In genomic region chr11:11407065-11407737, GRCh38 we compare ENCODE assay signal across 10 cellular contexts. TPM values are rescaled to one million over a fixed set of nuclear protein-coding genes. Genes with fewer than 3 reads are reported as not detected.
DNase-seq lines count a peak whose midpoint lies in the region; ATAC-seq and TF ChIP-seq lines count a peak whose summit lies in the region.
"Had no signal": no experiment of that assay in that cellular context is flagged by ENCODE, and none has a peak within 500 bp of the region (broad histone marks: within the 10 kb centered on the region; RNA-seq: fewer than 3 reads in every experiment).

No MANE protein-coding gene starts in this region.

- H3K27ac ChIP-seq in hepatocyte (no peak overlapping the region), transverse colon (peak overlapping the region; percentile 74 to 82 (median 77))

- no peaks in the 10 kb centered on the region for H3K4me1 Mint-ChIP-seq in activated CD8-positive, alpha-beta memory T cell treated with anti-CD3 and anti-CD28 coated beads, Interleukin-2, amount 10 ng/mL, durations not matched to agents 7 days and 5 days

- ATAC-seq in HG02571 (IDR thresholded peaks at IDR 0.05; ENCODE audit: unreplicated experiment) (no peak), GM18517 (IDR thresholded peaks at IDR 0.05; ENCODE audit: unreplicated experiment) (no peak)
- ATAC-seq in activated CD8-positive, alpha-beta memory T cell treated with anti-CD3 and anti-CD28 coated beads, Interleukin-2, amount 10 ng/mL, durations not matched to agents 7 days and 5 days: no peak

- H3K9me3 Mint-ChIP-seq in activated CD8-positive, alpha-beta memory T cell treated with anti-CD3 and anti-CD28 coated beads, Interleukin-2, amount 10 ng/mL, durations not matched to agents 7 days and 5 days (ENCODE audit: low read depth): no peaks in the 10 kb centered on the region

- no peaks in the 10 kb centered on the region for H3K79me2 ChIP-seq in hepatocyte

- TF ChIP-seq CTCF in hepatocyte (IDR thresholded peaks at IDR 0.05; ENCODE audit: poor library complexity) (peak; percentile 5), transverse colon (IDR thresholded peaks at IDR 0.05) (peak in 1 of 5 experiments; percentile 17)

- no peaks in the 10 kb centered on the region for H3K36me3 Mint-ChIP-seq in activated CD8-positive, alpha-beta memory T cell treated with anti-CD3 and anti-CD28 coated beads, Interleukin-2, amount 10 ng/mL, durations not matched to agents 7 days and 5 days

- in situ Hi-C loops in transverse colon (cut with MboI; ENCODE audit: low pct_ligation_motif_present in 1 of 4, low pct_unique_long_range_greater_than_20kb in 1 of 4, low sequenced_read_pairs in 3 of 4): no loop called here

- CTCF ChIA-PET in activated CD8-positive, alpha-beta memory T cell treated with anti-CD3 and anti-CD28 coated beads, Interleukin-2, amount 10 ng/mL, durations not matched to agents 7 days and 5 days (lab: Charles Lee): no interaction called here

- DNase-seq in NCI-H187 (lab: John Stamatoyannopoulos, UW) (peak; percentile 90 to 95), SK-N-DZ (ENCODE audit: low spot score) (peak; percentile 78), hepatocyte (ENCODE audit: low spot score) (no peak), transverse colon (peak; percentile 53)
- no peak for DNase-seq in activated CD8-positive, alpha-beta memory T cell treated with anti-CD3 and anti-CD28 coated beads, Interleukin-2, amount 10 ng/mL, durations not matched to agents 7 days and 5 days
- DNase-seq: mammary epithelial cell, Peyer's patch, small intestine had no signal

- TF ChIP-seq EP300 in transverse colon (IDR thresholded peaks at IDR 0.05; ENCODE audit: low read depth): peak; percentile 88

- H3K9me2 ChIP-seq in hepatocyte (replicated peaks; ENCODE audit: insufficient read depth): no peaks in the 10 kb centered on the region

- H4K20me1 ChIP-seq in hepatocyte (ENCODE audit: insufficient read depth, poor library complexity, severe bottlenecking): no peaks in the 10 kb centered on the region

- H3K4me3 ChIP-seq in hepatocyte (no peak overlapping the region), transverse colon (no peak overlapping the region)
- H3K4me3 ChIP-seq: Peyer's patch had no signal

- H3K4me1 ChIP-seq in hepatocyte (ENCODE audit: insufficient read depth): peaks cover 16% of the 10 kb centered on the region
- H3K4me1 ChIP-seq in transverse colon: peaks cover 29 to 56% (median 33%) of the 10 kb centered on the region in 4 donors

- H3K27me3 Mint-ChIP-seq in activated CD8-positive, alpha-beta memory T cell treated with anti-CD3 and anti-CD28 coated beads, Interleukin-2, amount 10 ng/mL, durations not matched to agents 7 days and 5 days: peaks cover 13% of the 10 kb centered on the region

- H3K27me3 ChIP-seq in hepatocyte (no peaks in the 10 kb centered on the region), transverse colon (no peaks in the 10 kb centered on the region)
- H3K27me3 ChIP-seq: Peyer's patch had no signal

- H3K36me3 ChIP-seq in hepatocyte (replicated peaks; ENCODE audit: insufficient read depth, low read depth) (no peaks in the 10 kb centered on the region), transverse colon (no peaks in the 10 kb centered on the region)
- H3K36me3 ChIP-seq: Peyer's patch had no signal

- H2AFZ ChIP-seq in hepatocyte: no peak overlapping the region

- H3K4me3 Mint-ChIP-seq in activated CD8-positive, alpha-beta memory T cell treated with anti-CD3 and anti-CD28 coated beads, Interleukin-2, amount 10 ng/mL, durations not matched to agents 7 days and 5 days: no peak overlapping the region

- no peak for TF ChIP-seq POLR2A in transverse colon (IDR thresholded peaks at IDR 0.05)

- intact Hi-C loops in transverse colon (cut with DNase I; ENCODE audit: low total_unique reads): no loop called here

- 53% methylated on average over 9 of the region's 9 CpGs for WGBS in hepatocyte (ENCODE audit: low lambda C conversion rate, missing lambda C conversion rate)
- 60% methylated on average over 9 of the region's 9 CpGs; no CpG with 5 or more reads in 1 of the 2 donors for WGBS in transverse colon (ENCODE audit: low coverage in 1 of 2), 2 donors

- H3K27ac Mint-ChIP-seq in activated CD8-positive, alpha-beta memory T cell treated with anti-CD3 and anti-CD28 coated beads, Interleukin-2, amount 10 ng/mL, durations not matched to agents 7 days and 5 days: no peak overlapping the region

- H3K9me3 ChIP-seq in hepatocyte (ENCODE audit: low read depth) (no peaks in the 10 kb centered on the region), transverse colon (no peaks in the 10 kb centered on the region)
- H3K9me3 ChIP-seq: Peyer's patch had no signal

- H3K4me2 ChIP-seq in hepatocyte: no peak overlapping the region

RNA-seq across cellular contexts. Expression of gene CSNK2A3, which starts 54.2 kb away (rescaled TPM):
- polyA plus RNA-seq in SK-N-DZ (2014; cell fraction: cytosol; rRNA removed): 2.3 and 3.5 TPM in 2 replicates
- polyA plus RNA-seq in SK-N-DZ (2014; cell fraction: nucleus; rRNA removed): 0.17 and 0.20 TPM in 2 replicates
- total RNA-seq in hepatocyte (0.83 and 2.4 TPM in 2 replicates), transverse colon (1 to 10 TPM in 1 of 4 donors, under 1 TPM in 2, not detected in 1; 0.64 to 1.5 (median 0.68) TPM)
- 0.45 and 0.58 TPM in 2 replicates for polyA plus RNA-seq in hepatocyte
- under 1 TPM; 0.53 to 0.84 TPM for total RNA-seq in activated CD8-positive, alpha-beta memory T cell treated with anti-CD3 and anti-CD28 coated beads, Interleukin-2, amount 10 ng/mL, durations not matched to agents 7 days and 5 days

Comparison
In these comparisons a context has a peak if more than half of its experiments do, and no peak if none do; other contexts are left out.
1. DNase-seq: peak in NCI-H187 (2 of 2), SK-N-DZ (single experiment) and transverse colon (single experiment); none in hepatocyte (single experiment) and activated CD8-positive, alpha-beta memory T cell treated with anti-CD3 and anti-CD28 coated beads, Interleukin-2, amount 10 ng/mL, durations not matched to agents 7 days and 5 days (single experiment).